In the genomic region with DNA sequence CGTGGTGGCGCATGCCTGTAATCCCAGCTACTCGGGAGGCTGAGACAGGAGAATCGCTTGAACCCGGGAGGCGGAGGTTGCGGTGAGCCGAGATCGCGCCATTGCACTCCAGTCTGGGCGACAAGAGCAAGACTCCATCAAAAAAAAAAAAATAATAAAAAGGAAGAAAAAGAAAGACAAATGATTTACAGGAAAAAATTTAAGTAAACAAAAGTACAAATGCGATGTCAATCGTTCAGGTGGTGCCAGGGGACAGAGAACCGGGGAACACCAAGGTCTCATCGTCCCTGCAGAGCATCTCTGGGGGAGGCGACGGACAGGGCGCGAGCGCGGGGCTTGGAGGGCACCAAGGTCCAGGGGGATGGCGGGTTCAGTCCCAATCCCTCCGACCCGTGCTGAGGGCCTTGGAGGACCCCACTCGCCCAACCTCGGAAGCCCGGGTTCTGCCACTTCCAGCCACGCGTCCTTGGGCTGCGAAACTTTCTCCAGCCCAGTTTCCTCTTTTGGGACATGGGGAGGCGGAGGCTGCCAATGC, we compare ENCODE assay signal across 9 cellular contexts. TPM values are rescaled to one million over a fixed set of nuclear protein-coding genes. Genes with fewer than 3 reads are reported as not detected.
DNase-seq lines count a peak whose midpoint lies in the region; ATAC-seq, FAIRE-seq and TF ChIP-seq lines count a peak whose summit lies in the region.
"Had no signal": no experiment of that assay in that cellular context is flagged by ENCODE, and none has a peak within 500 bp of the region (broad histone marks: within the 10 kb centered on the region; RNA-seq: fewer than 3 reads in every experiment).

No MANE protein-coding gene starts in this region.

- peaks cover 57% of the 10 kb centered on the region for H3K79me2 ChIP-seq in K562 (ENCODE audit: control insufficient read depth, insufficient read depth, low read length)

- peak in 2 of 4 experiments; percentile 36 to 37 for DNase-seq in K562 (ENCODE audit: extremely low read depth in 1 of 4, low spot score in 3 of 4)
- DNase-seq in lower leg skin (ENCODE audit: low spot score in 2 of 2), result no peak
- no peak for DNase-seq in tibial nerve (ENCODE audit: low spot score in 2 of 2)
- no peak for DNase-seq in NCI-H187 (lab: John Stamatoyannopoulos, UW)

- peak overlapping the region; percentile 94 for H3K27ac ChIP-seq in K562 (ENCODE audit: extremely low read depth, low read depth, low read length)
- H3K27ac ChIP-seq in tibial nerve, result peak overlapping the region in 3 of 4 donors; percentile 85 to 95 (median 91)

- no peak for FAIRE-seq in K562 (lab: Jason Lieb, UNC)

- no peak for TF ChIP-seq CTCF in K562 (IDR thresholded peaks at IDR 0.05 in 2 of 3, conservative IDR thresholded peaks at IDR 0.05 in 1 of 3; ENCODE audit: insufficient read depth in 2 of 3, low read depth in 1 of 3, low read length in 3 of 3)
- no peak for TF ChIP-seq CTCF in lower leg skin (IDR thresholded peaks at IDR 0.05)
- TF ChIP-seq CTCF in tibial nerve (IDR thresholded peaks at IDR 0.05), result no peak

- peaks cover 37% of the 10 kb centered on the region for H4K20me1 ChIP-seq in K562 (replicated peaks; ENCODE audit: control insufficient read depth, insufficient read depth, low read length)

- BruUV-seq in K562 (replicated peaks; lab: Mats Ljungman, UMichigan), result TSS peak; percentile 97

- ATAC-seq in GM18868 (IDR thresholded peaks at IDR 0.05; ENCODE audit: unreplicated experiment) (peak; percentile 6), HG03460 (IDR thresholded peaks at IDR 0.05; ENCODE audit: unreplicated experiment) (peak; percentile 8), K562 (peak; percentile 17), GM18520 (IDR thresholded peaks at IDR 0.05; ENCODE audit: unreplicated experiment) (no peak), HG02938 (IDR thresholded peaks at IDR 0.05; ENCODE audit: unreplicated experiment) (no peak)

- TF ChIP-seq POLR2A in K562 (conservative IDR thresholded peaks at IDR 0.05), result no peak
- TF ChIP-seq POLR2A in lower leg skin (IDR thresholded peaks at IDR 0.05), result no peak
- TF ChIP-seq POLR2A in tibial nerve (IDR thresholded peaks at IDR 0.05), result no peak

- CTCF ChIA-PET in K562 (lab: Yijun Ruan, JAX; ENCODE audit: low intra/inter-chr PET ratio), result no interaction called here

- H3K9me3 ChIP-seq in K562 (replicated peaks; ENCODE audit: control insufficient read depth, insufficient read depth, low read depth, low read length), result no peaks in the 10 kb centered on the region
- H3K9me3 ChIP-seq in tibial nerve, result no peaks in the 10 kb centered on the region

- H3K36me3 ChIP-seq in K562 (ENCODE audit: control insufficient read depth, insufficient read depth, low read length) (peaks cover 35% of the 10 kb centered on the region), tibial nerve (peaks cover 0 to 22% (median 18%) of the 10 kb centered on the region in 3 donors)

- WGBS in K562 (ENCODE audit: insufficient coverage, low coverage, missing lambda C conversion rate), result 0% methylated on average over 22 of the region's 31 CpGs
- WGBS in lower leg skin, 2 donors, result 25% methylated on average over 27 to 31 of the region's 31 CpGs
- 32 to 33% methylated on average over 30 to 31 of the region's 31 CpGs for WGBS in tibial nerve, 2 donors

- intact Hi-C loops in K562 (cut with micrococcal nuclease), result no loop called here
- intact Hi-C loops in lower leg skin (cut with DNase I; ENCODE audit: low total_unique reads), result no loop called here

- peak overlapping the region; percentile 90 for H2AFZ ChIP-seq in K562 (ENCODE audit: low read depth, low read length)

- in situ Hi-C loops in K562 (cut with MboI), result no loop called here

- H3K4me1 ChIP-seq in K562 (replicated peaks in 1 of 2; ENCODE audit: control insufficient read depth in 2 of 2, insufficient read depth in 2 of 2, low read length in 2 of 2) (peaks cover 21 to 23% of the 10 kb centered on the region in 2 experiments; a peak in 4 of 5 replicates), tibial nerve (peaks cover 0 to 38% (median 20%) of the 10 kb centered on the region in 4 donors)

- H3K4me2 ChIP-seq in K562 (ENCODE audit: insufficient read depth, low read length), result peak overlapping the region; percentile 96

- peak overlapping the region; percentile 93 to 99 for H3K9ac ChIP-seq in K562 (ENCODE audit: insufficient read depth in 1 of 2, low read depth in 2 of 2, low read length in 2 of 2)

- peak overlapping the region; percentile 80 for H3K4me3 ChIP-seq in K562
- H3K4me3 ChIP-seq in lower leg skin (ENCODE audit: low read depth, poor library complexity, severe bottlenecking), result peak overlapping the region; percentile 37
- H3K4me3 ChIP-seq in tibial nerve, result peak overlapping the region; percentile 81 to 99 (median 92)

- peaks cover 10% of the 10 kb centered on the region for H3K9me1 ChIP-seq in K562 (ENCODE audit: control insufficient read depth, insufficient read depth, low read length)

- TF ChIP-seq EP300 in K562 (IDR thresholded peaks at IDR 0.05; ENCODE audit: low read length) (no peak), tibial nerve (IDR thresholded peaks at IDR 0.05) (no peak)

- TF ChIP-seq RAD21 in K562 (CRISPR knock-in tag; conservative IDR thresholded peaks at IDR 0.05 in 1 of 2, IDR thresholded peaks at IDR 0.05 in 1 of 2), result no peak

- H3K27me3 ChIP-seq in K562 (ENCODE audit: control insufficient read depth in 2 of 2, insufficient read depth in 2 of 2, low read length in 2 of 2), result no peaks in the 10 kb centered on the region
- H3K27me3 ChIP-seq in tibial nerve, result no peaks in the 10 kb centered on the region

- POLR2A ChIA-PET in K562 (lab: Yijun Ruan, JAX), result interaction anchor here (0.6 to 1.6 kb wide), 28 partner anchors 8 to 969 kb away, joined by 3 to 22 read pairs (median 4); partner anchors contain the start of gene PHYKPL

RNA-seq across cellular contexts. Expression of gene HNRNPAB, which starts 0.6 kb away (rescaled TPM):
- total RNA-seq in K562 (2011; cell fraction: chromatin; rRNA removed; ENCODE audit: low replicate concordance), result 107 and 112 TPM in 2 replicates
- total RNA-seq in K562 (2011; cell fraction: nucleolus; rRNA removed), result 50.4 and 55.9 TPM in 2 replicates
- total RNA-seq in K562 (2011; cell fraction: nucleoplasm; rRNA removed), result 93.1 and 119 TPM in 2 replicates
- total RNA-seq in K562 (2014; rRNA removed) (236 and 251 TPM in 2 replicates), K562 (2014; rRNA removed; fragmentation: Illumina TruSeq; extraction: Trizol) (193 and 210 TPM in 2 replicates), K562 (2015; rRNA removed; fragmentation: Illumina TruSeq; extraction: Trizol) (213 and 223 TPM in 2 replicates), K562 (2021) (299 and 351 TPM in 2 replicates), lower leg skin (100 to 1,000 TPM in 2 of 4 donors, 10 to 100 TPM in 2; 76.4 to 124 (median 102) TPM), tibial nerve (100 to 1,000 TPM in 3 of 4 donors, 10 to 100 TPM in 1; 92.0 to 135 (median 122) TPM)
- polyA plus RNA-seq in K562 (2011; rRNA removed) (160 and 253 TPM in 2 replicates), K562 (2014; fragmentation: Illumina TruSeq; extraction: Trizol) (284 and 307 TPM in 2 replicates), K562 (2014; fragmentation: Nextera tagmentation; extraction: Ambion mirVana) (10 to 100 TPM; 34.6 to 44.7 TPM), K562 (2014; rRNA removed) (404 and 425 TPM in 2 replicates)
- polyA plus RNA-seq in K562 (2011; cell fraction: cytosol; rRNA removed), result 229 and 236 TPM in 2 replicates
- 131 TPM in 2 replicates for polyA plus RNA-seq in K562 (2011; cell fraction: nucleus; rRNA removed)
- 175 and 305 TPM in 2 replicates for polyA plus RNA-seq in K562 (2012)
- polyA minus RNA-seq in K562 (2011; rRNA and poly(A)+ RNA removed), result 75.6 and 103 TPM in 2 replicates
- 69.1 and 82.2 TPM in 2 replicates for polyA minus RNA-seq in K562 (2011; cell fraction: cytosol; rRNA and poly(A)+ RNA removed)
- 31.9 and 48.4 TPM in 2 replicates for polyA minus RNA-seq in K562 (2011; cell fraction: nucleus; rRNA and poly(A)+ RNA removed)

RNA-seq across cellular contexts. Expression of gene GMCL2, which starts 16.6 kb away (rescaled TPM):
- total RNA-seq in K562 (2011; cell fraction: chromatin; rRNA removed; ENCODE audit: low replicate concordance), result 0.14 TPM in 1 of 2 replicates, not detected in the other
- not detected in 2 replicates for total RNA-seq in K562 (2011; cell fraction: nucleolus; rRNA removed)
- not detected in 2 replicates for total RNA-seq in K562 (2011; cell fraction: nucleoplasm; rRNA removed)
- total RNA-seq in K562 (2014; rRNA removed) (not detected in 2 replicates), K562 (2014; rRNA removed; fragmentation: Illumina TruSeq; extraction: Trizol) (0.04 TPM in 1 of 2 replicates, not detected in the other), K562 (2015; rRNA removed; fragmentation: Illumina TruSeq; extraction: Trizol) (not detected in 2 replicates), K562 (2021) (not detected in 2 replicates), lower leg skin (not detected), tibial nerve (not detected)
- polyA plus RNA-seq in K562 (2011; rRNA removed) (0.03 TPM in 1 of 2 replicates, not detected in the other), K562 (2014; fragmentation: Illumina TruSeq; extraction: Trizol) (not detected in 2 replicates), K562 (2014; fragmentation: Nextera tagmentation; extraction: Ambion mirVana) (not detected), K562 (2014; rRNA removed) (not detected in 2 replicates)
- not detected in 2 replicates for polyA plus RNA-seq in K562 (2011; cell fraction: cytosol; rRNA removed)
- not detected in 2 replicates for polyA plus RNA-seq in K562 (2011; cell fraction: nucleus; rRNA removed)
- polyA plus RNA-seq in K562 (2012), result not detected in 2 replicates
- 0.06 TPM in 1 of 2 replicates, not detected in the other for polyA minus RNA-seq in K562 (2011; rRNA and poly(A)+ RNA removed)
- not detected in 2 replicates for polyA minus RNA-seq in K562 (2011; cell fraction: cytosol; rRNA and poly(A)+ RNA removed)
- polyA minus RNA-seq in K562 (2011; cell fraction: nucleus; rRNA and poly(A)+ RNA removed), result not detected in 2 replicates
- total RNA-seq: T-helper 2 cell treated with Interferon-gamma antibody and Interleukin-4, amounts not matched to agents 100 ng/mL and 5 ng/mL, for 36 hours had no signal

RNA-seq across cellular contexts. Expression of gene PHYKPL, which starts 28.9 kb away (rescaled TPM):
- total RNA-seq in K562 (2011; cell fraction: chromatin; rRNA removed; ENCODE audit: low replicate concordance), result 203 and 378 TPM in 2 replicates
- total RNA-seq in K562 (2011; cell fraction: nucleolus; rRNA removed), result 205 and 217 TPM in 2 replicates
- total RNA-seq in K562 (2011; cell fraction: nucleoplasm; rRNA removed), result 219 and 287 TPM in 2 replicates
- total RNA-seq in K562 (2014; rRNA removed) (18.6 and 21.6 TPM in 2 replicates), K562 (2014; rRNA removed; fragmentation: Illumina TruSeq; extraction: Trizol) (13.9 and 18.4 TPM in 2 replicates), K562 (2015; rRNA removed; fragmentation: Illumina TruSeq; extraction: Trizol) (16.7 and 17.1 TPM in 2 replicates), K562 (2021) (34.0 and 34.7 TPM in 2 replicates), lower leg skin (10 to 100 TPM; 29.3 to 45.7 (median 31.8) TPM), tibial nerve (100 to 1,000 TPM in 2 of 4 donors, 10 to 100 TPM in 2; 77.2 to 121 (median 97.1) TPM)
- polyA plus RNA-seq in K562 (2011; rRNA removed) (25.6 and 40.7 TPM in 2 replicates), K562 (2014; fragmentation: Illumina TruSeq; extraction: Trizol) (19.6 and 20.1 TPM in 2 replicates), K562 (2014; fragmentation: Nextera tagmentation; extraction: Ambion mirVana) (1 to 10 TPM; 4.7 to 6.5 TPM), K562 (2014; rRNA removed) (31.9 and 32.0 TPM in 2 replicates)
- polyA plus RNA-seq in K562 (2011; cell fraction: cytosol; rRNA removed), result 18.3 and 25.8 TPM in 2 replicates
- polyA plus RNA-seq in K562 (2011; cell fraction: nucleus; rRNA removed), result 126 and 156 TPM in 2 replicates
- polyA plus RNA-seq in K562 (2012), result 19.8 and 52.3 TPM in 2 replicates
- polyA minus RNA-seq in K562 (2011; rRNA and poly(A)+ RNA removed), result 33.9 and 36.4 TPM in 2 replicates
- polyA minus RNA-seq in K562 (2011; cell fraction: cytosol; rRNA and poly(A)+ RNA removed), result 9.2 and 15.5 TPM in 2 replicates
- polyA minus RNA-seq in K562 (2011; cell fraction: nucleus; rRNA and poly(A)+ RNA removed), result 71.5 and 72.2 TPM in 2 replicates

RNA-seq across cellular contexts. Expression of gene NHP2, which starts 50.1 kb away (rescaled TPM):
- total RNA-seq in K562 (2011; cell fraction: chromatin; rRNA removed; ENCODE audit: low replicate concordance), result 43.3 and 92.9 TPM in 2 replicates
- 96.6 and 97.4 TPM in 2 replicates for total RNA-seq in K562 (2011; cell fraction: nucleolus; rRNA removed)
- 76.8 and 91.9 TPM in 2 replicates for total RNA-seq in K562 (2011; cell fraction: nucleoplasm; rRNA removed)
- total RNA-seq in K562 (2014; rRNA removed) (559 and 622 TPM in 2 replicates), K562 (2014; rRNA removed; fragmentation: Illumina TruSeq; extraction: Trizol) (128 and 144 TPM in 2 replicates), K562 (2015; rRNA removed; fragmentation: Illumina TruSeq; extraction: Trizol) (255 and 258 TPM in 2 replicates), K562 (2021) (304 and 309 TPM in 2 replicates), lower leg skin (100 to 1,000 TPM; 169 to 210 (median 199) TPM), tibial nerve (100 to 1,000 TPM; 139 to 290 (median 159) TPM)
- polyA plus RNA-seq in K562 (2011; rRNA removed) (140 and 146 TPM in 2 replicates), K562 (2014; fragmentation: Illumina TruSeq; extraction: Trizol) (143 and 312 TPM in 2 replicates), K562 (2014; fragmentation: Nextera tagmentation; extraction: Ambion mirVana) (100 to 1,000 TPM in 1 of 2 experiments, 10 to 100 TPM in 1; 52.8 to 124 TPM), K562 (2014; rRNA removed) (302 and 369 TPM in 2 replicates)
- polyA plus RNA-seq in K562 (2011; cell fraction: cytosol; rRNA removed), result 191 and 212 TPM in 2 replicates
- polyA plus RNA-seq in K562 (2011; cell fraction: nucleus; rRNA removed), result 106 and 110 TPM in 2 replicates
- polyA plus RNA-seq in K562 (2012), result 178 and 294 TPM in 2 replicates
- polyA minus RNA-seq in K562 (2011; rRNA and poly(A)+ RNA removed), result 66.3 and 75.7 TPM in 2 replicates
- polyA minus RNA-seq in K562 (2011; cell fraction: cytosol; rRNA and poly(A)+ RNA removed), result 79.6 and 136 TPM in 2 replicates
- 44.0 and 63.9 TPM in 2 replicates for polyA minus RNA-seq in K562 (2011; cell fraction: nucleus; rRNA and poly(A)+ RNA removed)

Comparison
In these comparisons a context has a peak if more than half of its experiments do, and no peak if none do; other contexts are left out.
1. ATAC-seq: peak in GM18868 (single experiment), HG03460 (single experiment) and K562 (single experiment); none in GM18520 (single experiment) and HG02938 (single experiment).
2. H3K4me3 ChIP-seq: peak in every context shown above with its lines; median percentile 92 in tibial nerve; 80 in K562; 37 in lower leg skin.